ENCODE assay signal across 8 cellular contexts in the genomic region with DNA sequence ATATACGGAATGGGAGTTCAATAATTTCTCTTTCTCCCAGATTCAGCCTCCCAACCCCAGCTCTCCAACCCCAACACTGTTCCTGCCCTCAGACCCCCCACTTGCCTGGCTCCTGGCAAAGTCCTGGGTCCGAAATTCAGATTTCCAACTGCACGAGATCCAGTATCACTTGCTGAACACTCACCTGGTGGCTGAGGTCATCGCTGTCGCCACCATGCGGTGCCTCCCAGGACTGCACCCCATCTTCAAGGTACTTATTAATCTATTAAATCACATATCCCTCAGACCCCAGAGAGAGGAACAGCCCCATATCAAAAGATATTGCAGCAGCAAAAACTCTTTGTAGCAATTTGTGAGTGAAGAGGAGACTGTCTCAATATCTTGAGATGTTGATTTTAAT.
A peak's percentile ranks its signal among the peaks of the same experiment; 100 is the strongest.
DNase-seq lines count a peak whose midpoint lies in the region; ATAC-seq and TF ChIP-seq lines count a peak whose summit lies in the region.

No MANE protein-coding gene starts in this region.

- no peaks in the 10 kb centered on the region for H3K4me1 ChIP-seq in HEK293 (ENCODE audit: control insufficient read depth, insufficient read depth, low read length)

- POLR2A ChIA-PET in HEK293 (lab: Yijun Ruan, JAX): no interaction called here

- DNase-seq in AG09309 (ENCODE audit: low read depth): no peak
- DNase-seq in activated effector memory CD4-positive, alpha-beta T cell treated with anti-CD3 and anti-CD28 coated beads, Interleukin-2, amount 50 U/mL, for 16 hours: peak; percentile 84
- peak; percentile 8 for DNase-seq in kidney glomerular epithelial cell (lab: John Stamatoyannopoulos, UW)
- DNase-seq in NCI-H524 (lab: John Stamatoyannopoulos, UW): no peak
- DNase-seq in medulla oblongata (ENCODE audit: extremely low spot score): no peak
- no peak for DNase-seq in NCI-H2196 (lab: John Stamatoyannopoulos, UW; ENCODE audit: unreplicated experiment)

- CTCF ChIA-PET in HEK293 (lab: Yijun Ruan, JAX): interaction anchor here (0.6 to 8.7 kb wide), 8 partner anchors 16 to 335 kb away, joined by 3 to 169 read pairs (median 5); partner anchors contain the start of gene SLC13A5

- H3K4me3 ChIP-seq in AG09309 (ENCODE audit: control insufficient read depth, low read depth, low read length) (no peak overlapping the region), HEK293 (ENCODE audit: low read depth, low read length) (no peak overlapping the region)

- TF ChIP-seq CTCF in AG09309 (IDR thresholded peaks at IDR 0.05; ENCODE audit: control insufficient read depth, insufficient read depth, low read depth, low read length, missing control alignments): peak; percentile 64
- peak; percentile 45; the same call in 1 of the 2 replicates for TF ChIP-seq CTCF in HEK293 (tag by site-specific recombination; IDR thresholded peaks at IDR 0.05)

- H3K27ac ChIP-seq in HEK293 (ENCODE audit: extremely low read depth, low read depth, low read length): no peak overlapping the region

- no peaks in the 10 kb centered on the region for H3K9me3 ChIP-seq in HEK293 (ENCODE audit: control insufficient read depth, insufficient read depth, low read depth, low read length)

- peaks cover 10 to 64% of the 10 kb centered on the region in 2 experiments for H3K36me3 ChIP-seq in HEK293 (ENCODE audit: control insufficient read depth in 2 of 2, insufficient read depth in 1 of 2, low read length in 2 of 2)

- ATAC-seq in HG03565 (IDR thresholded peaks at IDR 0.05; ENCODE audit: unreplicated experiment): no peak

TF ChIP-seq in HEK293, 187 proteins besides CTCF, POLR2A, EP300 and RAD21:
- TF ChIP-seq, protein P1, sequence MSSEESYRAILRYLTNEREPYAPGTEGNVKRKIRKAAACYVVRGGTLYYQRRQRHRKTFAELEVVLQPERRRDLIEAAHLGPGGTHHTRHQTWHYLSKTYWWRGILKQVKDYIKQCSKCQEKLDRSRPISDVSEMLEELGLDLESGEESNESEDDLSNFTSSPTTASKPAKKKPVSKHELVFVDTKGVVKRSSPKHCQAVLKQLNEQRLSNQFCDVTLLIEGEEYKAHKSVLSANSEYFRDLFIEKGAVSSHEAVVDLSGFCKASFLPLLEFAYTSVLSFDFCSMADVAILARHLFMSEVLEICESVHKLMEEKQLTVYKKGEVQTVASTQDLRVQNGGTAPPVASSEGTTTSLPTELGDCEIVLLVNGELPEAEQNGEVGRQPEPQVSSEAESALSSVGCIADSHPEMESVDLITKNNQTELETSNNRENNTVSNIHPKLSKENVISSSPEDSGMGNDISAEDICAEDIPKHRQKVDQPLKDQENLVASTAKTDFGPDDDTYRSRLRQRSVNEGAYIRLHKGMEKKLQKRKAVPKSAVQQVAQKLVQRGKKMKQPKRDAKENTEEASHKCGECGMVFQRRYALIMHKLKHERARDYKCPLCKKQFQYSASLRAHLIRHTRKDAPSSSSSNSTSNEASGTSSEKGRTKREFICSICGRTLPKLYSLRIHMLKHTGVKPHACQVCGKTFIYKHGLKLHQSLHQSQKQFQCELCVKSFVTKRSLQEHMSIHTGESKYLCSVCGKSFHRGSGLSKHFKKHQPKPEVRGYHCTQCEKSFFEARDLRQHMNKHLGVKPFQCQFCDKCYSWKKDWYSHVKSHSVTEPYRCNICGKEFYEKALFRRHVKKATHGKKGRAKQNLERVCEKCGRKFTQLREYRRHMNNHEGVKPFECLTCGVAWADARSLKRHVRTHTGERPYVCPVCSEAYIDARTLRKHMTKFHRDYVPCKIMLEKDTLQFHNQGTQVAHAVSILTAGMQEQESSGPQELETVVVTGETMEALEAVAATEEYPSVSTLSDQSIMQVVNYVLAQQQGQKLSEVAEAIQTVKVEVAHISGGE (tag by site-specific recombination; conservative IDR thresholded peaks at IDR 0.05; ENCODE audit: low read depth): no peak
- TF ChIP-seq YY1 (tag by site-specific recombination; IDR thresholded peaks at IDR 0.05): no peak
- TF ChIP-seq ZNF2 (tag by site-specific recombination; IDR thresholded peaks at IDR 0.05): no peak
- no peak for TF ChIP-seq ZNF362 (tag by site-specific recombination; IDR thresholded peaks at IDR 0.05)
- TF ChIP-seq ZNF391 (tag by site-specific recombination; IDR thresholded peaks at IDR 0.05; ENCODE audit: borderline replicate concordance, low read depth): no peak
- no peak for TF ChIP-seq ZNF426 (tag by site-specific recombination; IDR thresholded peaks at IDR 0.05)

Comparison
In these comparisons a context has a peak if more than half of its experiments do, and no peak if none do; other contexts are left out.
1. DNase-seq: peak in activated effector memory CD4-positive, alpha-beta T cell treated with anti-CD3 and anti-CD28 coated beads, Interleukin-2, amount 50 U/mL, for 16 hours (single experiment) and kidney glomerular epithelial cell (single experiment); none in AG09309 (single experiment), NCI-H524 (0 of 2), medulla oblongata (single experiment) and NCI-H2196 (single experiment).